Comparison of ENCODE assay signal across 16 cellular contexts in genomic region chr3:46222435-46223161, GRCh38. TPM values are rescaled to one million over a fixed set of nuclear protein-coding genes. Genes with fewer than 3 reads are reported as not detected.
A peak's percentile ranks its signal among the peaks of the same experiment; 100 is the strongest.
DNase-seq lines count a peak whose midpoint lies in the region; ATAC-seq and TF ChIP-seq lines count a peak whose summit lies in the region.
"Had no signal": no experiment of that assay in that cellular context is flagged by ENCODE, and none has a peak within 500 bp of the region (broad histone marks: within the 10 kb centered on the region; RNA-seq: fewer than 3 reads in every experiment).

No MANE protein-coding gene starts in this region.

- H3K4me1 Mint-ChIP-seq in stimulated activated naive B cell treated with anti-CD40 and anti-IgM and Interleukin-4, amounts not matched to agents 10 μg/mL and 1 μg/mL and 100 μg/mL, for 72 hours: peaks cover 33 to 44% of the 10 kb centered on the region in 2 donors

- TF ChIP-seq EP300 in esophagus muscularis mucosa (IDR thresholded peaks at IDR 0.05): no peak
- no peak for TF ChIP-seq EP300 in ovary (IDR thresholded peaks at IDR 0.05)

- peaks cover 0 to 3% of the 10 kb centered on the region in 2 donors for H3K27me3 Mint-ChIP-seq in stimulated activated naive B cell treated with anti-CD40 and anti-IgM and Interleukin-4, amounts not matched to agents 10 μg/mL and 1 μg/mL and 100 μg/mL, for 72 hours

- peaks cover 0 to 13% (median 2%) of the 10 kb centered on the region in 4 donors for H3K9me3 ChIP-seq in esophagus muscularis mucosa
- no peaks in the 10 kb centered on the region for H3K9me3 ChIP-seq in ovary
- H3K9me3 ChIP-seq: thyroid gland had no signal

- H3K9me3 Mint-ChIP-seq in stimulated activated naive B cell treated with anti-CD40 and anti-IgM and Interleukin-4, amounts not matched to agents 10 μg/mL and 1 μg/mL and 100 μg/mL, for 72 hours: peaks cover 6 to 8% of the 10 kb centered on the region in 2 donors

- 38% methylated on average over 7 of the region's 7 CpGs for WGBS in esophagus muscularis mucosa
- WGBS in ovary, 3 donors: 59 to 66% (median 63%) methylated on average over 7 of the region's 7 CpGs

- H3K36me3 ChIP-seq in esophagus muscularis mucosa: no peaks in the 10 kb centered on the region
- no peaks in the 10 kb centered on the region for H3K36me3 ChIP-seq in ovary
- H3K36me3 ChIP-seq: adrenal gland, thyroid gland had no signal

- intact Hi-C loops in esophagus muscularis mucosa (cut with DNase I): no loop called here
- intact Hi-C loops in ovary (cut with DNase I): no loop called here

- H3K4me3 Mint-ChIP-seq in stimulated activated naive B cell treated with anti-CD40 and anti-IgM and Interleukin-4, amounts not matched to agents 10 μg/mL and 1 μg/mL and 100 μg/mL, for 72 hours: peak overlapping the region in 1 of 2 donors; percentile 26
- H3K4me3 Mint-ChIP-seq: activated T-helper 1 cell treated with anti-CD3 and anti-CD28 coated beads, Interleukin-12 subunit alpha, Interleukin-12 subunit beta, Interleukin-2, Interleukin-4 antibody, amounts not matched to agents 30 ng/mL and 10 ng/mL and 1 ng/mL, durations not matched to agents 14 hours and 24 hours and 36 hours; CD8-positive, alpha-beta T cell had no signal

- CTCF ChIA-PET in RWPE1 (lab: Yijun Ruan, JAX): no interaction called here

- TF ChIP-seq CTCF in RWPE1 (conservative IDR thresholded peaks at IDR 0.05; ENCODE audit: low read depth) (no peak), esophagus muscularis mucosa (IDR thresholded peaks at IDR 0.05) (no peak), ovary (IDR thresholded peaks at IDR 0.05) (no peak), foreskin keratinocyte (conservative IDR thresholded peaks at IDR 0.05) (no peak)

- H3K27ac ChIP-seq in RWPE1 (peak overlapping the region; percentile 46; the same call in 1 of the 2 replicates), esophagus muscularis mucosa (replicated peaks in 1 of 4) (no peak overlapping the region), ovary (no peak overlapping the region), foreskin keratinocyte (no peak overlapping the region)
- H3K27ac ChIP-seq: thyroid gland had no signal

- H3K27ac Mint-ChIP-seq in stimulated activated naive B cell treated with anti-CD40 and anti-IgM and Interleukin-4, amounts not matched to agents 10 μg/mL and 1 μg/mL and 100 μg/mL, for 72 hours: no peak overlapping the region
- H3K27ac Mint-ChIP-seq: activated T-helper 1 cell treated with anti-CD3 and anti-CD28 coated beads, Interleukin-12 subunit alpha, Interleukin-12 subunit beta, Interleukin-2, Interleukin-4 antibody, amounts not matched to agents 30 ng/mL and 10 ng/mL and 1 ng/mL, durations not matched to agents 14 hours and 24 hours and 36 hours; CD8-positive, alpha-beta T cell had no signal

- DNase-seq in Kasumi-1 (lab: John Stamatoyannopoulos, UW): peak; percentile 84 to 92
- no peak for DNase-seq in RWPE1 (ENCODE audit: low spot score)
- peak; percentile 78 for DNase-seq in esophagus muscularis mucosa (ENCODE audit: extremely low spot score)
- DNase-seq in stimulated activated naive B cell treated with anti-CD40 and anti-IgM and Interleukin-4, amounts not matched to agents 10 μg/mL and 1 μg/mL and 100 μg/mL, for 72 hours: no peak
- no peak for DNase-seq in ovary
- DNase-seq in foreskin keratinocyte: no peak
- no peak for DNase-seq in NCI-H1417 (lab: John Stamatoyannopoulos, UW)
- DNase-seq: activated CD4-positive, alpha-beta T cell treated with anti-CD3 and anti-CD28 coated beads, Interleukin-2, amount 50 U/mL, for 4 hours; adrenal gland; CD8-positive, alpha-beta T cell; head of caudate nucleus; thyroid gland had no signal

- POLR2A ChIA-PET in RWPE1 (lab: Yijun Ruan, JAX; ENCODE audit: low non-redundant PET): no interaction called here

- H3K4me1 ChIP-seq in esophagus muscularis mucosa (peaks cover 0 to 4% (median 0%) of the 10 kb centered on the region in 4 donors), ovary (ENCODE audit: insufficient read depth) (no peaks in the 10 kb centered on the region), foreskin keratinocyte (no peaks in the 10 kb centered on the region)
- H3K4me1 ChIP-seq: adrenal gland, thyroid gland had no signal

- peak; percentile 90 to 91 for ATAC-seq in stimulated activated naive B cell treated with anti-CD40 and anti-IgM and Interleukin-4, amounts not matched to agents 10 μg/mL and 1 μg/mL and 100 μg/mL, for 72 hours (replicated peaks)
- no peak for ATAC-seq in foreskin keratinocyte
- ATAC-seq: CD8-positive, alpha-beta T cell had no signal

- H3K4me3 ChIP-seq in esophagus muscularis mucosa (no peak overlapping the region), ovary (no peak overlapping the region)
- H3K4me3 ChIP-seq: adrenal gland, thyroid gland had no signal

- H3K27me3 ChIP-seq in esophagus muscularis mucosa: peaks cover 0 to 10% (median 0%) of the 10 kb centered on the region in 4 donors
- H3K27me3 ChIP-seq in ovary: no peaks in the 10 kb centered on the region
- H3K27me3 ChIP-seq in foreskin keratinocyte: peaks cover 63% of the 10 kb centered on the region
- H3K27me3 ChIP-seq: adrenal gland, thyroid gland had no signal

- H3K36me3 Mint-ChIP-seq in stimulated activated naive B cell treated with anti-CD40 and anti-IgM and Interleukin-4, amounts not matched to agents 10 μg/mL and 1 μg/mL and 100 μg/mL, for 72 hours: peaks cover 5 to 9% of the 10 kb centered on the region in 2 donors
- H3K36me3 Mint-ChIP-seq: CD8-positive, alpha-beta T cell had no signal

- TF ChIP-seq POLR2A in esophagus muscularis mucosa (IDR thresholded peaks at IDR 0.05; ENCODE audit: low read depth) (no peak), ovary (IDR thresholded peaks at IDR 0.05) (no peak)

RNA-seq across cellular contexts. Expression of gene CCR1, which starts 14.5 kb away (rescaled TPM):
- total RNA-seq in esophagus muscularis mucosa (10 to 100 TPM in 1 of 4 donors, 1 to 10 TPM in 3; 5.3 to 42.1 (median 6.5) TPM), ovary (1 to 10 TPM; 2.2 to 8.0 (median 3.5) TPM), foreskin keratinocyte (not detected in 2 replicates)
- polyA plus RNA-seq in ovary (10 to 100 TPM in 1 of 2 donors, 1 to 10 TPM in 1; 2.1 to 14.6 TPM), foreskin keratinocyte (not detected in 2 replicates)
- total RNA-seq: kidney epithelial cell, pulmonary artery endothelial cell had no signal

RNA-seq across cellular contexts. Expression of gene CCR3, which starts 19.7 kb away (rescaled TPM):
- total RNA-seq in esophagus muscularis mucosa (not detected), ovary (not detected), foreskin keratinocyte (not detected in 2 replicates)
- polyA plus RNA-seq in ovary (not detected), foreskin keratinocyte (not detected in 2 replicates)
- total RNA-seq: activated T-helper 1 cell treated with anti-CD3 and anti-CD28 coated beads, Interleukin-12 subunit alpha, Interleukin-12 subunit beta, Interleukin-2, Interleukin-4 antibody, amounts not matched to agents 30 ng/mL and 10 ng/mL and 1 ng/mL, durations not matched to agents 14 hours and 24 hours and 36 hours; adrenal gland; CD8-positive, alpha-beta T cell; cerebellum; kidney epithelial cell; pulmonary artery endothelial cell; thyroid gland had no signal

Comparison
In these comparisons a context has a peak if more than half of its experiments do, and no peak if none do; other contexts are left out.
1. DNase-seq: peak in Kasumi-1 (2 of 2) and esophagus muscularis mucosa (single experiment); none in RWPE1 (single experiment), stimulated activated naive B cell treated with anti-CD40 and anti-IgM and Interleukin-4, amounts not matched to agents 10 μg/mL and 1 μg/mL and 100 μg/mL, for 72 hours (single experiment), ovary (0 of 5), foreskin keratinocyte (0 of 2) and NCI-H1417 (0 of 3).